ENCODE assay signal across 8 cellular contexts in genomic region chr22:40636380-40637180, GRCh38. TPM values are rescaled to one million over a fixed set of nuclear protein-coding genes. Genes with fewer than 3 reads are reported as not detected.
DNase-seq lines count a peak whose midpoint lies in the region; TF ChIP-seq lines count a peak whose summit lies in the region.

TSS of gene MRTFA (minus strand) at chr22:40636719.

- H3K4me3 ChIP-seq in HAP-1 = peak within 1 kb of the TSS; percentile 81
- H3K4me3 ChIP-seq in MM.1S (ENCODE audit: low read length) = peak within 1 kb of the TSS; percentile 94
- peak within 1 kb of the TSS; percentile 90 for H3K4me3 ChIP-seq in fibroblast of the aortic adventitia (ENCODE audit: low read depth, low read length)

- in situ Hi-C loops in HAP-1 (cut with MboI; ENCODE audit: low sequenced_read_pairs) = no loop called here

- H3K4me3 Mint-ChIP-seq in nephron = peak within 1 kb of the TSS; percentile 91 to 96 (median 94)
- H3K4me3 Mint-ChIP-seq in stimulated activated naive CD8-positive, alpha-beta T cell treated with anti-CD3 and anti-CD28 coated beads, Interleukin-15, Interleukin-2, amounts not matched to agents 100 ng/mL and 50 ng/mL, for 24 hours = peak within 1 kb of the TSS; percentile 93

- peaks cover 4% of the 10 kb centered on the region for H3K36me3 Mint-ChIP-seq in nephron (ENCODE audit: low read depth)
- H3K36me3 Mint-ChIP-seq in stimulated activated naive CD8-positive, alpha-beta T cell treated with anti-CD3 and anti-CD28 coated beads, Interleukin-15, Interleukin-2, amounts not matched to agents 100 ng/mL and 50 ng/mL, for 24 hours (ENCODE audit: low read depth) = no peaks in the 10 kb centered on the region

- peak within 1 kb of the TSS; percentile 85 to 94 (median 89) for H3K27ac Mint-ChIP-seq in nephron
- peak within 1 kb of the TSS; percentile 97 for H3K27ac Mint-ChIP-seq in stimulated activated naive CD8-positive, alpha-beta T cell treated with anti-CD3 and anti-CD28 coated beads, Interleukin-15, Interleukin-2, amounts not matched to agents 100 ng/mL and 50 ng/mL, for 24 hours

- TF ChIP-seq CTCF in MM.1S (IDR thresholded peaks at IDR 0.05; ENCODE audit: low read length) = no peak
- no peak for TF ChIP-seq CTCF in fibroblast of the aortic adventitia (IDR thresholded peaks at IDR 0.05; ENCODE audit: insufficient read depth, low read length)
- TF ChIP-seq CTCF in nephron (IDR thresholded peaks at IDR 0.05; ENCODE audit: unreplicated experiment in 3 of 3) = no peak

- H3K9me2 ChIP-seq in MM.1S (replicated peaks; ENCODE audit: insufficient read depth, low read length) = no peaks in the 10 kb centered on the region

- no peaks in the 10 kb centered on the region for H3K9me3 Mint-ChIP-seq in nephron
- no peaks in the 10 kb centered on the region for H3K9me3 Mint-ChIP-seq in stimulated activated naive CD8-positive, alpha-beta T cell treated with anti-CD3 and anti-CD28 coated beads, Interleukin-15, Interleukin-2, amounts not matched to agents 100 ng/mL and 50 ng/mL, for 24 hours

- no peaks in the 10 kb centered on the region for H3K27me3 ChIP-seq in HAP-1 (ENCODE audit: low read depth)
- H3K27me3 ChIP-seq in MM.1S (replicated peaks; ENCODE audit: insufficient read depth, low read length) = no peaks in the 10 kb centered on the region

- 0 out of 2 replicates have a peak, but pooled peaks cover 6% of the 10 kb centered on the region for H4K20me1 ChIP-seq in MM.1S (ENCODE audit: insufficient read depth, low read length)

- DNase-seq in HAP-1 (ENCODE audit: low spot score in 2 of 2) = peak; percentile 99 to 100
- DNase-seq in MM.1S = peak; percentile 99
- DNase-seq in SIG-M5 (lab: John Stamatoyannopoulos, UW) = peak; percentile 95
- DNase-seq in activated gamma-delta T cell (lab: John Stamatoyannopoulos, UW) = peak; percentile 98
- DNase-seq in fibroblast of the aortic adventitia (ENCODE audit: low read depth) = peak; percentile 100

- H3K27me3 Mint-ChIP-seq in nephron (ENCODE audit: low read depth) = no peaks in the 10 kb centered on the region
- H3K27me3 Mint-ChIP-seq in stimulated activated naive CD8-positive, alpha-beta T cell treated with anti-CD3 and anti-CD28 coated beads, Interleukin-15, Interleukin-2, amounts not matched to agents 100 ng/mL and 50 ng/mL, for 24 hours = no peaks in the 10 kb centered on the region

- peaks cover 8% of the 10 kb centered on the region; the same call in 1 of the 2 replicates for H3K4me1 ChIP-seq in ES-I3 (ENCODE audit: insufficient read depth, low read length)
- peaks cover 9% of the 10 kb centered on the region for H3K4me1 ChIP-seq in HAP-1
- H3K4me1 ChIP-seq in MM.1S (ENCODE audit: low read length) = peaks cover 7% of the 10 kb centered on the region

- H2AFZ ChIP-seq in MM.1S (ENCODE audit: low read length) = peak within 1 kb of the TSS; percentile 96

- H3F3A ChIP-seq in MM.1S (ENCODE audit: insufficient read depth, low read length) = no peaks in the 10 kb centered on the region

- peak within 1 kb of the TSS; percentile 93 for H3K4me2 ChIP-seq in MM.1S (ENCODE audit: low read depth, low read length)

- peaks cover 29% of the 10 kb centered on the region for H3K4me1 Mint-ChIP-seq in nephron
- peaks cover 39% of the 10 kb centered on the region for H3K4me1 Mint-ChIP-seq in stimulated activated naive CD8-positive, alpha-beta T cell treated with anti-CD3 and anti-CD28 coated beads, Interleukin-15, Interleukin-2, amounts not matched to agents 100 ng/mL and 50 ng/mL, for 24 hours (ENCODE audit: low read depth)

- H3K27ac ChIP-seq in MM.1S (ENCODE audit: low read length) = peak within 1 kb of the TSS; percentile 57; the same call in 1 of the 2 replicates

- no peaks in the 10 kb centered on the region for H3K36me3 ChIP-seq in ES-I3 (ENCODE audit: insufficient read depth, low read length)
- H3K36me3 ChIP-seq in HAP-1 (replicated peaks) = no peaks in the 10 kb centered on the region
- H3K36me3 ChIP-seq in MM.1S (replicated peaks; ENCODE audit: insufficient read depth, low read length) = no peaks in the 10 kb centered on the region

- H3K9ac ChIP-seq in ES-I3 (ENCODE audit: low read depth, low read length) = peak within 1 kb of the TSS; percentile 84
- peak within 1 kb of the TSS; percentile 85 for H3K9ac ChIP-seq in MM.1S (ENCODE audit: low read length)

- H3K9me3 ChIP-seq in ES-I3 (ENCODE audit: control insufficient read depth, insufficient read depth, low read length) = no peaks in the 10 kb centered on the region
- H3K9me3 ChIP-seq in HAP-1 = no peaks in the 10 kb centered on the region
- H3K9me3 ChIP-seq in MM.1S (replicated peaks; ENCODE audit: insufficient read depth, low read length) = no peaks in the 10 kb centered on the region

- H3K79me2 ChIP-seq in MM.1S (ENCODE audit: low read length) = peaks cover 48% of the 10 kb centered on the region

RNA-seq across cellular contexts. Expression of gene MRTFA, which starts in this region (rescaled TPM):
- 25.8 and 90.4 TPM in 2 replicates for total RNA-seq in fibroblast of the aortic adventitia (ENCODE audit: low replicate concordance)

Comparison
In these comparisons a context has a peak if more than half of its experiments do, and no peak if none do; other contexts are left out.
1. Peak in every context shown above with its lines: DNase-seq, H3K4me3 ChIP-seq and H3K27ac ChIP-seq.